Comparison of ENCODE assay signal across 1 cellular context in genomic region chr7:150996289-150997074, GRCh38.
TF ChIP-seq lines count a peak whose summit lies in the region.

No MANE protein-coding gene starts in this region.

TF ChIP-seq in HepG2, 621 proteins besides CTCF, POLR2A, EP300 and RAD21:
- TF ChIP-seq ZBTB33 (CRISPR knock-in tag; IDR thresholded peaks at IDR 0.05) (peak; percentile 91), GABPB1 (CRISPR knock-in tag; IDR thresholded peaks at IDR 0.05) (peak; percentile 13; the same call in 1 of the 2 replicates), KLF13 (CRISPR knock-in tag; IDR thresholded peaks at IDR 0.05) (no peak), ETV5 (CRISPR knock-in tag; IDR thresholded peaks at IDR 0.05; ENCODE audit: borderline replicate concordance) (no peak), PCBP1 (IDR thresholded peaks at IDR 0.05; ENCODE audit: borderline replicate concordance, low read depth, low read length) (no peak)
